ENCODE assay signal across 8 cellular contexts in genomic region chr2:156400704-156401678, GRCh38. TPM values are rescaled to one million over a fixed set of nuclear protein-coding genes. Genes with fewer than 3 reads are reported as not detected.
A peak's percentile ranks its signal among the peaks of the same experiment; 100 is the strongest.
DNase-seq lines count a peak whose midpoint lies in the region; ATAC-seq and TF ChIP-seq lines count a peak whose summit lies in the region.

No MANE protein-coding gene starts in this region.

- peak overlapping the region; percentile 87 for H3K4me3 ChIP-seq in adipocyte (ENCODE audit: low read length)
- H3K4me3 ChIP-seq in parathyroid adenoma (ENCODE audit: low read depth, low read length): peak overlapping the region; percentile 88
- H3K4me3 ChIP-seq in thyroid gland (replicated peaks in 1 of 3): peak overlapping the region; percentile 46 to 60 (median 52)

- H3K27me3 ChIP-seq in adipocyte (replicated peaks; ENCODE audit: control insufficient read depth, insufficient read depth, low read length): no peaks in the 10 kb centered on the region
- H3K27me3 ChIP-seq in parathyroid adenoma (ENCODE audit: control insufficient read depth, insufficient read depth, low read length): no peaks in the 10 kb centered on the region
- H3K27me3 ChIP-seq in thyroid gland: no peaks in the 10 kb centered on the region

- intact Hi-C loops in cardiac septum (cut with DNase I): loop anchor here (1.0 to 2.0 kb wide), 3 partner anchors 34 to 66 kb away; no protein-coding TSS in a partner anchor
- intact Hi-C loops in thyroid gland (cut with DNase I): no loop called here

- H3K4me1 ChIP-seq in adipocyte (ENCODE audit: control insufficient read depth, insufficient read depth, low read length): peaks cover 23% of the 10 kb centered on the region
- peaks cover 13% of the 10 kb centered on the region for H3K4me1 ChIP-seq in parathyroid adenoma
- peaks cover 10 to 12% of the 10 kb centered on the region in 2 donors for H3K4me1 ChIP-seq in thyroid gland

- no peak for TF ChIP-seq POLR2A in thyroid gland (IDR thresholded peaks at IDR 0.05)

- POLR2A ChIA-PET in GM10248 (lab: Yijun Ruan, JAX): interaction anchor here (0.7 kb wide), 1 partner anchor 15 kb away, joined by 3 read pairs; no protein-coding TSS in a partner anchor

- ATAC-seq in HG02763 (IDR thresholded peaks at IDR 0.05; ENCODE audit: unreplicated experiment): peak; percentile 70

- H3K27ac ChIP-seq in parathyroid adenoma: peak overlapping the region; percentile 85
- peak overlapping the region; percentile 92 to 98 (median 97) for H3K27ac ChIP-seq in thyroid gland

- peak; percentile 59 for DNase-seq in GM10248 (ENCODE audit: extremely low spot score)
- DNase-seq in NCI-H1417 (lab: John Stamatoyannopoulos, UW): peak; percentile 42 to 81 (median 59)
- DNase-seq in SW480 (ENCODE audit: low spot score): peak; percentile 81
- peak; percentile 86 for DNase-seq in adipocyte (ENCODE audit: low read depth)
- DNase-seq in cardiac septum (ENCODE audit: low spot score): peak; percentile 78
- DNase-seq in thyroid gland: peak; percentile 68 to 73

- H3K9me3 ChIP-seq in adipocyte (ENCODE audit: control insufficient read depth, low read length): no peaks in the 10 kb centered on the region
- H3K9me3 ChIP-seq in parathyroid adenoma (ENCODE audit: control insufficient read depth, low read length): no peaks in the 10 kb centered on the region
- H3K9me3 ChIP-seq in thyroid gland: no peaks in the 10 kb centered on the region

- no peaks in the 10 kb centered on the region for H3K36me3 ChIP-seq in adipocyte (ENCODE audit: control insufficient read depth, insufficient read depth, low read length, severe bottlenecking)
- H3K36me3 ChIP-seq in parathyroid adenoma (ENCODE audit: control insufficient read depth, insufficient read depth, low read length): no peaks in the 10 kb centered on the region
- H3K36me3 ChIP-seq in thyroid gland: no peaks in the 10 kb centered on the region

- WGBS in thyroid gland, 2 donors: 1% methylated on average over 19 of the region's 19 CpGs

- H3K9ac ChIP-seq in adipocyte (ENCODE audit: low read length) (peak overlapping the region; percentile 83), parathyroid adenoma (no peak overlapping the region)

- no peak for TF ChIP-seq CTCF in GM10248 (IDR thresholded peaks at IDR 0.05; ENCODE audit: control extremely low read depth, extremely low read depth, low read depth, missing control alignments)
- TF ChIP-seq CTCF in parathyroid adenoma (IDR thresholded peaks at IDR 0.05): peak; percentile 10
- no peak for TF ChIP-seq CTCF in thyroid gland (IDR thresholded peaks at IDR 0.05)

- H3K79me2 ChIP-seq in parathyroid adenoma: no peaks in the 10 kb centered on the region

- peak overlapping the region; percentile 92 for H2AFZ ChIP-seq in parathyroid adenoma

- peak overlapping the region; percentile 96 for H3K4me2 ChIP-seq in parathyroid adenoma (ENCODE audit: low read length)

- CTCF ChIA-PET in GM10248 (lab: Yijun Ruan, JAX): interaction anchor here (0.9 to 3.5 kb wide), 12 partner anchors 10 to 186 kb away, joined by 3 to 19 read pairs (median 5); no protein-coding TSS in a partner anchor

RNA-seq across cellular contexts. Expression of gene GPD2, which starts 35.2 kb away (rescaled TPM):
- 12.6 TPM for total RNA-seq in cardiac septum
- total RNA-seq in thyroid gland: 100 to 1,000 TPM in 2 of 4 donors, 10 to 100 TPM in 2; 78.0 to 127 (median 105) TPM

Comparison
In these comparisons a context has a peak if more than half of its experiments do, and no peak if none do; other contexts are left out.
1. Peak in every context shown above with its lines: DNase-seq, ATAC-seq, H3K4me3 ChIP-seq and H3K27ac ChIP-seq.